In genomic region chr4:77074961-77075855, GRCh38 we compare ENCODE assay signal across 8 cellular contexts. TPM values are rescaled to one million over a fixed set of nuclear protein-coding genes. Genes with fewer than 3 reads are reported as not detected.
DNase-seq lines count a peak whose midpoint lies in the region; ATAC-seq, FAIRE-seq and TF ChIP-seq lines count a peak whose summit lies in the region.

No MANE protein-coding gene starts in this region.

- no peaks in the 10 kb centered on the region for H3K36me3 Mint-ChIP-seq in glutamatergic neuron (ENCODE audit: unreplicated experiment)

- peaks cover 19% of the 10 kb centered on the region for H3K4me1 ChIP-seq in SJCRH30
- H3K4me1 ChIP-seq in pancreas = peaks cover 4 to 34% (median 20%) of the 10 kb centered on the region in 3 donors
- peaks cover 14% of the 10 kb centered on the region for H3K4me1 ChIP-seq in thymus (ENCODE audit: control insufficient read depth, insufficient read depth, low read length)

- H3K4me3 ChIP-seq in SJCRH30 (peak overlapping the region; percentile 84), pancreas (peak overlapping the region; percentile 51 to 74 (median 68)), thymus (ENCODE audit: low read length) (peak overlapping the region; percentile 99)

- intact Hi-C loops in pancreas (cut with DNase I) = no loop called here

- H3K27ac Mint-ChIP-seq in glutamatergic neuron (ENCODE audit: unreplicated experiment) = peak overlapping the region; percentile 100

- H3K9me3 ChIP-seq in SJCRH30 (replicated peaks) (no peaks in the 10 kb centered on the region), pancreas (no peaks in the 10 kb centered on the region), thymus (ENCODE audit: control insufficient read depth) (no peaks in the 10 kb centered on the region)

- H3K36me3 ChIP-seq in SJCRH30 (peaks cover 18% of the 10 kb centered on the region), pancreas (no peaks in the 10 kb centered on the region), thymus (ENCODE audit: control insufficient read depth, insufficient read depth) (no peaks in the 10 kb centered on the region)

- peaks cover 11% of the 10 kb centered on the region for H3K27me3 Mint-ChIP-seq in glutamatergic neuron (ENCODE audit: unreplicated experiment)

- peaks cover 15% of the 10 kb centered on the region for H3K4me1 Mint-ChIP-seq in glutamatergic neuron (ENCODE audit: low read depth, unreplicated experiment)

- peak overlapping the region; percentile 99 for H3K27ac ChIP-seq in SJCRH30
- peak overlapping the region; percentile 95 to 99 (median 98) for H3K27ac ChIP-seq in pancreas
- peak overlapping the region; percentile 96 for H3K27ac ChIP-seq in thymus (ENCODE audit: low read depth)

- FAIRE-seq in pancreas (lab: Jason Lieb, UNC) = no peak

- 0 to 1% methylated on average over 72 to 87 of the region's 90 CpGs for WGBS in pancreas, 2 donors
- under 1% methylated on average over 90 of the region's 90 CpGs for WGBS in thymus

- no peak for TF ChIP-seq CTCF in glutamatergic neuron (IDR thresholded peaks at IDR 0.05; ENCODE audit: partially characterized antibody, unreplicated experiment)
- TF ChIP-seq CTCF in pancreas (IDR thresholded peaks at IDR 0.05) = no peak

- peaks cover 11% of the 10 kb centered on the region for H3K9me3 Mint-ChIP-seq in glutamatergic neuron (ENCODE audit: unreplicated experiment)

- peak overlapping the region; percentile 96 for H3K4me3 Mint-ChIP-seq in glutamatergic neuron (ENCODE audit: unreplicated experiment)

- DNase-seq in AG08396 (ENCODE audit: low spot score) (peak; percentile 53), SJCRH30 (peak; percentile 72 to 75), glutamatergic neuron (peak; percentile 79), pancreas (peak; percentile 67 to 88 (median 74))
- DNase-seq in activated gamma-delta T cell treated with anti-CD3 and anti-CD28 coated beads, Interleukin-2, amount 50 U/mL, for 16 hours (ENCODE audit: low read depth) = peak; percentile 64

- H3K27me3 ChIP-seq in SJCRH30 (no peaks in the 10 kb centered on the region), pancreas (no peaks in the 10 kb centered on the region), thymus (ENCODE audit: control insufficient read depth, insufficient read depth) (no peaks in the 10 kb centered on the region)

- peak; percentile 50 for ATAC-seq in GM19035 (IDR thresholded peaks at IDR 0.05; ENCODE audit: unreplicated experiment)
- peak; percentile 66 for ATAC-seq in HG03354 (IDR thresholded peaks at IDR 0.05; ENCODE audit: poor library complexity, severe bottlenecking, unreplicated experiment)
- peak; percentile 47 to 68 (median 54) for ATAC-seq in pancreas

RNA-seq across cellular contexts. Expression of gene CCNI, which starts 0.6 kb away (rescaled TPM):
- 342 and 371 TPM in 2 replicates for total RNA-seq in SJCRH30 (2014; rRNA removed; shearing (Covaris generic))
- total RNA-seq in glutamatergic neuron (ENCODE audit: unreplicated experiment) = 600 TPM
- 100 to 1,000 TPM; 149 to 196 (median 169) TPM for total RNA-seq in pancreas
- 100 to 1,000 TPM in 1 of 2 donors, 10 to 100 TPM in 1; 33.3 to 101 TPM for polyA plus RNA-seq in pancreas
- polyA plus RNA-seq in thymus = 223 TPM

Comparison
In these comparisons a context has a peak if more than half of its experiments do, and no peak if none do; other contexts are left out.
1. Peak in every context shown above with its lines: DNase-seq, ATAC-seq, H3K4me3 ChIP-seq and H3K27ac ChIP-seq.